ENCODE assay signal across 24 cellular contexts in genomic region chr3:115537669-115538068, GRCh38.
DNase-seq lines count a peak whose midpoint lies in the region; ATAC-seq and TF ChIP-seq lines count a peak whose summit lies in the region.
"Had no signal": no experiment of that assay in that cellular context is flagged by ENCODE, and none has a peak within 500 bp of the region (broad histone marks: within the 10 kb centered on the region; RNA-seq: fewer than 3 reads in every experiment).

No MANE protein-coding gene starts in this region.

- TF ChIP-seq CTCF in BE2C (IDR thresholded peaks at IDR 0.05; ENCODE audit: low read depth, low read length) (no peak), esophagus muscularis mucosa (IDR thresholded peaks at IDR 0.05) (no peak)

- DNase-seq in BE2C (no peak), GM23248 (peak; percentile 12), RKO (ENCODE audit: low spot score) (peak; percentile 48), kidney tubule cell (ENCODE audit: low spot score) (peak; percentile 27), esophagus muscularis mucosa (ENCODE audit: extremely low spot score) (no peak), UCSD-AML1 (lab: John Stamatoyannopoulos, UW; ENCODE audit: unreplicated experiment) (no peak)
- DNase-seq: Caco-2; CD4-positive, alpha-beta T cell; DMS 273 treated with DMSO at 0.1 percent for 48 hours; DMS79 treated with DMSO at 0.1 percent for 48 hours; H9; KG1; NCI-H1105; NCI-H2081 treated with DMSO at 0.1 percent for 48 hours; NCI-H2171 treated with DMSO at 0.1 percent for 48 hours; NCI-H524 treated with DMSO at 0.1 percent for 48 hours; NCI-H82; PC-3; SHP77 treated with DMSO at 0.1 percent for 48 hours had no signal

- no peak for TF ChIP-seq EP300 in esophagus muscularis mucosa (IDR thresholded peaks at IDR 0.05)

- H3K4me1 ChIP-seq in BE2C (peaks cover 7% of the 10 kb centered on the region), GM23248 (ENCODE audit: insufficient read depth) (no peaks in the 10 kb centered on the region), esophagus muscularis mucosa (no peaks in the 10 kb centered on the region)
- H3K4me1 ChIP-seq: BLaER1, Caco-2 had no signal

- intact Hi-C loops in esophagus muscularis mucosa (cut with DNase I), result no loop called here

- H3K27ac ChIP-seq in GM23248 (no peak overlapping the region), esophagus muscularis mucosa (replicated peaks in 1 of 4) (no peak overlapping the region)
- H3K27ac ChIP-seq: BLaER1, HL-60, RWPE1, SK-N-MC had no signal

- no peak overlapping the region for H2AFZ ChIP-seq in GM23248

- H3K27me3 ChIP-seq in BE2C (no peaks in the 10 kb centered on the region), GM23248 (replicated peaks; ENCODE audit: insufficient read depth) (no peaks in the 10 kb centered on the region), esophagus muscularis mucosa (no peaks in the 10 kb centered on the region)
- H3K27me3 ChIP-seq: BLaER1 had no signal

- H3K9me2 ChIP-seq in GM23248 (ENCODE audit: insufficient read depth), result no peaks in the 10 kb centered on the region

- H3F3A ChIP-seq in GM23248 (ENCODE audit: insufficient read depth), result no peaks in the 10 kb centered on the region

- 80 to 86% methylated on average over 3 of the region's 3 CpGs for WGBS in GM23248 (ENCODE audit: low coverage in 1 of 2, low lambda C conversion rate in 2 of 2, missing lambda C conversion rate in 2 of 2), 2 experiments
- 88% methylated on average over 3 of the region's 3 CpGs for WGBS in esophagus muscularis mucosa

- in situ Hi-C loops in GM23248 (cut with MboI), result no loop called here

- H3K36me3 ChIP-seq in BE2C, result no peaks in the 10 kb centered on the region
- no peaks in the 10 kb centered on the region for H3K36me3 ChIP-seq in GM23248 (ENCODE audit: low read depth)
- no peaks in the 10 kb centered on the region for H3K36me3 ChIP-seq in esophagus muscularis mucosa
- H3K36me3 ChIP-seq: BLaER1 had no signal

- no peak overlapping the region for H3K4me2 ChIP-seq in GM23248 (ENCODE audit: unreplicated experiment)
- H3K4me2 ChIP-seq: BLaER1 had no signal

- 0 out of 2 replicates have a peak overlapping the region, but pooled peaks have one; percentile 9 for H3K4me3 ChIP-seq in BE2C (ENCODE audit: low read depth, low read length)
- no peak overlapping the region for H3K4me3 ChIP-seq in GM23248
- H3K4me3 ChIP-seq in esophagus muscularis mucosa, result no peak overlapping the region
- H3K4me3 ChIP-seq: BLaER1, SK-N-MC had no signal

- ATAC-seq in GM19467 (IDR thresholded peaks at IDR 0.05; ENCODE audit: unreplicated experiment), result no peak
- ATAC-seq: PC-3 had no signal

- no peaks in the 10 kb centered on the region for H4K20me1 ChIP-seq in GM23248 (ENCODE audit: insufficient read depth)
- H4K20me1 ChIP-seq: BLaER1 had no signal

- H3K79me2 ChIP-seq in GM23248 (ENCODE audit: insufficient read depth), result no peaks in the 10 kb centered on the region

- TF ChIP-seq POLR2A in esophagus muscularis mucosa (IDR thresholded peaks at IDR 0.05; ENCODE audit: low read depth), result no peak

- H3K9ac ChIP-seq in GM23248, result no peak overlapping the region
- H3K9ac ChIP-seq: BLaER1 had no signal

- H3K9me3 ChIP-seq in BE2C, result no peaks in the 10 kb centered on the region; the same call in 1 of the 2 replicates
- H3K9me3 ChIP-seq in GM23248 (ENCODE audit: low read depth), result no peaks in the 10 kb centered on the region
- no peaks in the 10 kb centered on the region for H3K9me3 ChIP-seq in esophagus muscularis mucosa
- H3K9me3 ChIP-seq: BLaER1, Caco-2 had no signal

Comparison
In these comparisons a context has a peak if more than half of its experiments do, and no peak if none do; other contexts are left out.
1. DNase-seq: peak in GM23248 (single experiment), RKO (single experiment) and kidney tubule cell (single experiment); none in BE2C (single experiment), esophagus muscularis mucosa (single experiment) and UCSD-AML1 (single experiment).